In genomic region chr6:2990179-2990931, GRCh38 we compare ENCODE assay signal across 8 cellular contexts. TPM values are rescaled to one million over a fixed set of nuclear protein-coding genes. Genes with fewer than 3 reads are reported as not detected.
DNase-seq lines count a peak whose midpoint lies in the region; ATAC-seq, FAIRE-seq and TF ChIP-seq lines count a peak whose summit lies in the region.

No MANE protein-coding gene starts in this region.

- H3K4me3 ChIP-seq in A549 (peak overlapping the region; percentile 66), GM12865 (ENCODE audit: low read depth, low read length) (peak overlapping the region; percentile 84), mucosa of descending colon (peak overlapping the region; percentile 20), urinary bladder (ENCODE audit: low read depth, low read length) (peak overlapping the region; percentile 83)

- no peak for TF ChIP-seq RAD21 in A549 (conservative IDR thresholded peaks at IDR 0.05 in 1 of 2, IDR thresholded peaks at IDR 0.05 in 1 of 2)

- ATAC-seq in A549 = no peak
- no peak for ATAC-seq in mucosa of descending colon

- TF ChIP-seq POLR2A in A549 (IDR thresholded peaks at IDR 0.05; ENCODE audit: low read length) = no peak

- peak overlapping the region; percentile 97 for H3K4me2 ChIP-seq in A549

- CTCF ChIA-PET in A549 (lab: Yijun Ruan, JAX) = interaction anchor here (0.6 to 5.7 kb wide), 17 partner anchors 8 to 225 kb away, joined by 3 to 142 read pairs (median 15); partner anchors contain the start of genes SERPINB1 and SERPINB6

- no peak for DNase-seq in A549 (ENCODE audit: low read depth in 1 of 2, low spot score in 1 of 2)
- DNase-seq in GM12865 (ENCODE audit: low read depth) = no peak
- peak; percentile 44 for DNase-seq in SK-MEL-5 (ENCODE audit: low read depth, low spot score)
- DNase-seq in dermis blood vessel endothelial cell = peak; percentile 58
- DNase-seq in mucosa of descending colon = peak in 2 of 3 donors; percentile 54 to 55
- no peak for DNase-seq in COLO668 (lab: John Stamatoyannopoulos, UW; ENCODE audit: unreplicated experiment)
- DNase-seq in dedifferentiated amniotic fluid mesenchymal stem cell (ENCODE audit: extremely low spot score) = no peak

- in situ Hi-C loops in SK-MEL-5 (cut with HindIII; ENCODE audit: low pct_unique_long_range_greater_than_20kb, low sequenced_read_pairs) = no loop called here

- H3K36me3 ChIP-seq in mucosa of descending colon (ENCODE audit: low read depth) (no peaks in the 10 kb centered on the region), urinary bladder (ENCODE audit: insufficient read depth) (no peaks in the 10 kb centered on the region)

- no peak for FAIRE-seq in A549 (lab: Jason Lieb, UNC)

- H3K9me3 ChIP-seq in A549 = no peaks in the 10 kb centered on the region
- no peaks in the 10 kb centered on the region for H3K9me3 ChIP-seq in mucosa of descending colon

- TF ChIP-seq CTCF in A549 (IDR thresholded peaks at IDR 0.05) (no peak), GM12865 (IDR thresholded peaks at IDR 0.05; ENCODE audit: insufficient read depth, low read depth, low read length, missing control alignments) (no peak), mucosa of descending colon (IDR thresholded peaks at IDR 0.05) (no peak)

- H3K4me1 ChIP-seq in A549 = peaks cover 33% of the 10 kb centered on the region
- H3K4me1 ChIP-seq in mucosa of descending colon (ENCODE audit: low read depth) = peaks cover 32% of the 10 kb centered on the region
- H3K4me1 ChIP-seq in urinary bladder (ENCODE audit: insufficient read depth) = no peaks in the 10 kb centered on the region

- 73% methylated on average over 19 of the region's 19 CpGs for WGBS in A549 (ENCODE audit: missing lambda C conversion rate)
- WGBS in urinary bladder = 5% methylated on average over 19 of the region's 19 CpGs

- peak overlapping the region; percentile 96 to 99 for H3K27ac ChIP-seq in A549
- peak overlapping the region; percentile 99 for H3K27ac ChIP-seq in urinary bladder (ENCODE audit: low read depth)

- no peak for TF ChIP-seq EP300 in A549 (IDR thresholded peaks at IDR 0.05)

- intact Hi-C loops in mucosa of descending colon (cut with DNase I, micrococcal nuclease) = no loop called here

- POLR2A ChIA-PET in A549 (lab: Yijun Ruan, JAX) = interaction anchor here (0.8 to 4.2 kb wide), 9 partner anchors 8 to 149 kb away, joined by 3 to 35 read pairs (median 10); partner anchors contain the start of genes NQO2, RIPK1, SERPINB1 and SERPINB6

TF ChIP-seq in A549, 52 proteins besides CTCF, POLR2A, EP300 and RAD21:
- TF ChIP-seq MAFK (IDR thresholded peaks at IDR 0.05; ENCODE audit: partially characterized antibody) (peak; percentile 94), ATOH8 (CRISPR knock-in tag; IDR thresholded peaks at IDR 0.05; ENCODE audit: low read depth) (no peak)

RNA-seq across cellular contexts. Expression of gene NQO2, which starts 9.3 kb away (rescaled TPM):
- polyA plus RNA-seq in A549 (2011; rRNA removed) (77.0 and 86.5 TPM in 2 replicates), A549 (2017; fragmentation: RNase III; extraction: RNeasy Plus Mini Kit Qiagen cat#74134 plus additional on column Dnase treatment) (61.3 to 70.6 TPM (median 67.2 TPM) in 3 replicates), urinary bladder (25.5 TPM)
- 78.6 and 80.2 TPM in 2 replicates for polyA plus RNA-seq in A549 (2012; cell fraction: cytosol; rRNA removed)
- 37.9 and 48.4 TPM in 2 replicates for polyA plus RNA-seq in A549 (2012; cell fraction: nucleus; rRNA removed)
- polyA minus RNA-seq in A549 (2011; rRNA and poly(A)+ RNA removed) = 47.2 and 54.9 TPM in 2 replicates
- total RNA-seq in SK-MEL-5 (2014; rRNA removed; shearing (Covaris generic)) = 35.8 and 40.0 TPM in 2 replicates
- polyA plus RNA-seq in SK-MEL-5 (2015; cell fraction: cytosol; rRNA removed) = 40.9 and 50.6 TPM in 2 replicates
- polyA plus RNA-seq in SK-MEL-5 (2015; cell fraction: nucleus; rRNA removed) = 57.2 and 74.0 TPM in 2 replicates
- total RNA-seq in dermis blood vessel endothelial cell (22.5 and 24.1 TPM in 2 replicates), mucosa of descending colon (10 to 100 TPM; 13.4 to 24.1 (median 23.2) TPM), urinary bladder (8.7 TPM)

RNA-seq across cellular contexts. Expression of gene SERPINB6, which starts 19.0 kb away (rescaled TPM):
- polyA plus RNA-seq in A549 (2011; rRNA removed) = 107 and 126 TPM in 2 replicates
- 84.1 and 91.4 TPM in 2 replicates for polyA plus RNA-seq in A549 (2012; cell fraction: cytosol; rRNA removed)
- polyA plus RNA-seq in A549 (2012; cell fraction: nucleus; rRNA removed) = 86.4 and 139 TPM in 2 replicates
- polyA plus RNA-seq in A549 (2017; fragmentation: RNase III; extraction: RNeasy Plus Mini Kit Qiagen cat#74134 plus additional on column Dnase treatment) = 98.5 to 107 TPM (median 104 TPM) in 3 replicates
- polyA minus RNA-seq in A549 (2011; rRNA and poly(A)+ RNA removed) = 65.5 and 65.6 TPM in 2 replicates
- 63.8 and 65.5 TPM in 2 replicates for total RNA-seq in SK-MEL-5 (2014; rRNA removed; shearing (Covaris generic))
- 106 and 119 TPM in 2 replicates for polyA plus RNA-seq in SK-MEL-5 (2015; cell fraction: cytosol; rRNA removed)
- polyA plus RNA-seq in SK-MEL-5 (2015; cell fraction: nucleus; rRNA removed) = 95.9 and 122 TPM in 2 replicates
- total RNA-seq in dermis blood vessel endothelial cell = 127 and 135 TPM in 2 replicates
- 100 to 1,000 TPM; 134 to 147 (median 142) TPM for total RNA-seq in mucosa of descending colon
- 58.8 TPM for total RNA-seq in urinary bladder
- 130 TPM for polyA plus RNA-seq in urinary bladder

Comparison
In these comparisons a context has a peak if more than half of its experiments do, and no peak if none do; other contexts are left out.
1. DNase-seq: peak in SK-MEL-5 (single experiment), dermis blood vessel endothelial cell (single experiment) and mucosa of descending colon (2 of 3); none in A549 (0 of 2), GM12865 (single experiment), COLO668 (single experiment) and dedifferentiated amniotic fluid mesenchymal stem cell (single experiment).
2. H3K4me3 ChIP-seq: peak in every context shown above with its lines; median percentile 84 in GM12865; 83 in urinary bladder; 66 in A549; 20 in mucosa of descending colon.